23 cellular contexts compared by ENCODE assay signal in genomic region chr1:233337505-233337904, GRCh38. TPM values are rescaled to one million over a fixed set of nuclear protein-coding genes. Genes with fewer than 3 reads are reported as not detected.
DNase-seq lines count a peak whose midpoint lies in the region; ATAC-seq, FAIRE-seq and TF ChIP-seq lines count a peak whose summit lies in the region.
"Had no signal": no experiment of that assay in that cellular context is flagged by ENCODE, and none has a peak within 500 bp of the region (broad histone marks: within the 10 kb centered on the region; RNA-seq: fewer than 3 reads in every experiment).

No MANE protein-coding gene starts in this region.

- H3K27me3 ChIP-seq in colonic mucosa (no peaks in the 10 kb centered on the region), small intestine (ENCODE audit: control insufficient read depth in 2 of 2, insufficient read depth in 2 of 2, low read length in 2 of 2) (no peaks in the 10 kb centered on the region)
- H3K27me3 ChIP-seq: BLaER1 had no signal

- TF ChIP-seq CTCF in LNCaP clone FGC (IDR thresholded peaks at IDR 0.05; ENCODE audit: control insufficient read depth, extremely low read depth, insufficient read depth) = no peak
- no peak for TF ChIP-seq CTCF in colonic mucosa (IDR thresholded peaks at IDR 0.05)

- H3K36me3 ChIP-seq in colonic mucosa (no peaks in the 10 kb centered on the region), small intestine (ENCODE audit: control insufficient read depth in 2 of 2, insufficient read depth in 2 of 2, low read length in 2 of 2) (no peaks in the 10 kb centered on the region)
- H3K36me3 ChIP-seq: BLaER1 had no signal

- FAIRE-seq in small intestine (lab: Jason Lieb, UNC) = no peak
- FAIRE-seq: A204.1, G401.6, GM19239, H1 had no signal

- intact Hi-C loops in colonic mucosa (cut with DNase I) = no loop called here

- ATAC-seq in left lobe of liver = peak; percentile 69
- ATAC-seq: CD8-positive, alpha-beta T cell had no signal

- H3K4me3 ChIP-seq in LNCaP clone FGC (ENCODE audit: low read depth, low read length) = no peak overlapping the region
- H3K4me3 ChIP-seq in colonic mucosa = no peak overlapping the region
- H3K4me3 ChIP-seq in small intestine (ENCODE audit: low read depth in 1 of 2, low read length in 2 of 2) = no peak overlapping the region
- H3K4me3 ChIP-seq: BLaER1, GM23248 had no signal

- no peaks in the 10 kb centered on the region for H3K9me3 ChIP-seq in colonic mucosa
- no peaks in the 10 kb centered on the region for H3K9me3 ChIP-seq in small intestine (ENCODE audit: control insufficient read depth, low read depth)
- H3K9me3 ChIP-seq: BLaER1, Caco-2 had no signal

- DNase-seq in LNCaP clone FGC (ENCODE audit: low read depth) = peak; percentile 39
- DNase-seq in colonic mucosa = peak; percentile 40
- DNase-seq in left lobe of liver (ENCODE audit: low spot score) = no peak
- peak; percentile 67 for DNase-seq in small intestine
- DNase-seq in kidney glomerular epithelial cell (lab: John Stamatoyannopoulos, UW) = no peak
- DNase-seq in NK-92 (lab: John Stamatoyannopoulos, UW; ENCODE audit: unreplicated experiment) = no peak
- no peak for DNase-seq in NCI-H1417 (lab: John Stamatoyannopoulos, UW)
- DNase-seq in NCI-H1417 treated with DMSO at 0.1 percent for 48 hours (lab: John Stamatoyannopoulos, UW) = no peak
- DNase-seq: Caco-2; CD4-positive, CD25-positive, alpha-beta regulatory T cell; CD8-positive, alpha-beta T cell; DMS153; DND-41; GM23248; H7; HCEC 1CT had no signal

- no peak overlapping the region for H3K27ac ChIP-seq in colonic mucosa
- H3K27ac ChIP-seq in small intestine (ENCODE audit: low read depth in 1 of 2, low read length in 1 of 2) = no peak overlapping the region
- H3K27ac ChIP-seq: 22Rv1, BLaER1, C4-2B, GM23248 had no signal

- WGBS in small intestine, 3 donors = 12 to 56% (median 20%) methylated on average over 3 of the region's 3 CpGs

- no peak overlapping the region for H3K9ac ChIP-seq in colonic mucosa (ENCODE audit: low read depth in 2 of 2, low read length in 2 of 2)
- H3K9ac ChIP-seq: BLaER1, GM23248 had no signal

- H3K4me1 ChIP-seq in colonic mucosa (peaks cover 4% of the 10 kb centered on the region), small intestine (ENCODE audit: control insufficient read depth in 2 of 2, insufficient read depth in 1 of 2, low read depth in 1 of 2, low read length in 1 of 2) (peaks cover 9 to 11% of the 10 kb centered on the region in 2 donors)
- H3K4me1 ChIP-seq: Caco-2 had no signal

RNA-seq across cellular contexts. Expression of gene MAP3K21, which starts 10.0 kb away (rescaled TPM):
- 10 to 100 TPM; 16.4 to 20.5 TPM for total RNA-seq in colonic mucosa
- total RNA-seq in left lobe of liver = 4.7 TPM
- 10 to 100 TPM in 2 of 3 donors, 1 to 10 TPM in 1; 7.6 to 11.9 (median 10.4) TPM for polyA plus RNA-seq in small intestine
- total RNA-seq: GM23248 had no signal

RNA-seq across cellular contexts. Expression of gene PCNX2, which starts 42.0 kb away (rescaled TPM):
- 1 to 10 TPM; 5.4 to 6.7 TPM for total RNA-seq in colonic mucosa
- 0.73 TPM for total RNA-seq in left lobe of liver
- polyA plus RNA-seq in small intestine = 10 to 100 TPM in 1 of 3 donors, 1 to 10 TPM in 2; 1.3 to 18.1 (median 4.6) TPM

Comparison
In these comparisons a context has a peak if more than half of its experiments do, and no peak if none do; other contexts are left out.
1. DNase-seq: peak in LNCaP clone FGC (single experiment), colonic mucosa (single experiment) and small intestine (single experiment); none in left lobe of liver (single experiment), kidney glomerular epithelial cell (single experiment), NK-92 (single experiment), NCI-H1417 (0 of 3) and NCI-H1417 treated with DMSO at 0.1 percent for 48 hours (single experiment).